ENCODE assay signal across 1 cellular context in the genomic region with DNA sequence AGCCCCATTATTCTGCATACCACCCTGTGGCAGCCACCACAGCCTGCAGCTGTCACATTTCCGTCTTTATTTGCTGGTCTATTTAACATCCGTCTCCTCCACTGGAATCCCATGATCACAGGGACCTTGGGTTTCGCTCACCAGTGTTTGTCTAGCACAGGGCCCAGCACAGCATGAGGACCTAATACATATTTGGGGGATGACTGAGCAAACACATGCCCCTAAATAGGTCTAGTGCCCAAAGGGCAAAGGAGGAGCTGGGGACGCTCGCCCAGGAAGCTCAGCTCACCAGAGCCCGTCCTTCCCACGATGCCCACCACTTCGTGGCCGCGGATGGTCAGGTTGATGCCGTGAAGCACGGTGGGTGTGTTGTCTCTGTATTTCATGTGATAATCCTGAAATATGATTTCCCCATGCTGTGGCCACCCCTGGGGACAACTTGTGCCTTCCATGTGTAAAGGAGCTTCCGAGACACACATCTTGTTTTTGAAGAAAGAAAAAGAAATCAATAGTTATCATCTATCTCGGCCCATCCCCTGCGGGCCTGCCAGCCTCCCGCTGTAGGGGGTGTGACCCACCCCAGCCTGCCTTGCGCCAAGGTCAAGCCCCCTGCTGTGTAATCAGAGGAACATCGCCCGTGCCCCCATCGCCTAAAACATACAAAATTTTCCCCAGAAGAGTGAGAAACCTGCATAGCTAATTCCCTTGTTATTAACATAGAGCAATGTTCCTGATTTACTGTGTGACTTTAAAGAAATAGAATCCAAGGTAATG.
A peak's percentile ranks its signal among the peaks of the same experiment; 100 is the strongest.
TF ChIP-seq lines count a peak whose summit lies in the region.

No MANE protein-coding gene starts in this region.

TF ChIP-seq in HepG2, 621 proteins besides CTCF, POLR2A, EP300 and RAD21 (continued from another document and continues in another):
- TF ChIP-seq, protein P1, sequence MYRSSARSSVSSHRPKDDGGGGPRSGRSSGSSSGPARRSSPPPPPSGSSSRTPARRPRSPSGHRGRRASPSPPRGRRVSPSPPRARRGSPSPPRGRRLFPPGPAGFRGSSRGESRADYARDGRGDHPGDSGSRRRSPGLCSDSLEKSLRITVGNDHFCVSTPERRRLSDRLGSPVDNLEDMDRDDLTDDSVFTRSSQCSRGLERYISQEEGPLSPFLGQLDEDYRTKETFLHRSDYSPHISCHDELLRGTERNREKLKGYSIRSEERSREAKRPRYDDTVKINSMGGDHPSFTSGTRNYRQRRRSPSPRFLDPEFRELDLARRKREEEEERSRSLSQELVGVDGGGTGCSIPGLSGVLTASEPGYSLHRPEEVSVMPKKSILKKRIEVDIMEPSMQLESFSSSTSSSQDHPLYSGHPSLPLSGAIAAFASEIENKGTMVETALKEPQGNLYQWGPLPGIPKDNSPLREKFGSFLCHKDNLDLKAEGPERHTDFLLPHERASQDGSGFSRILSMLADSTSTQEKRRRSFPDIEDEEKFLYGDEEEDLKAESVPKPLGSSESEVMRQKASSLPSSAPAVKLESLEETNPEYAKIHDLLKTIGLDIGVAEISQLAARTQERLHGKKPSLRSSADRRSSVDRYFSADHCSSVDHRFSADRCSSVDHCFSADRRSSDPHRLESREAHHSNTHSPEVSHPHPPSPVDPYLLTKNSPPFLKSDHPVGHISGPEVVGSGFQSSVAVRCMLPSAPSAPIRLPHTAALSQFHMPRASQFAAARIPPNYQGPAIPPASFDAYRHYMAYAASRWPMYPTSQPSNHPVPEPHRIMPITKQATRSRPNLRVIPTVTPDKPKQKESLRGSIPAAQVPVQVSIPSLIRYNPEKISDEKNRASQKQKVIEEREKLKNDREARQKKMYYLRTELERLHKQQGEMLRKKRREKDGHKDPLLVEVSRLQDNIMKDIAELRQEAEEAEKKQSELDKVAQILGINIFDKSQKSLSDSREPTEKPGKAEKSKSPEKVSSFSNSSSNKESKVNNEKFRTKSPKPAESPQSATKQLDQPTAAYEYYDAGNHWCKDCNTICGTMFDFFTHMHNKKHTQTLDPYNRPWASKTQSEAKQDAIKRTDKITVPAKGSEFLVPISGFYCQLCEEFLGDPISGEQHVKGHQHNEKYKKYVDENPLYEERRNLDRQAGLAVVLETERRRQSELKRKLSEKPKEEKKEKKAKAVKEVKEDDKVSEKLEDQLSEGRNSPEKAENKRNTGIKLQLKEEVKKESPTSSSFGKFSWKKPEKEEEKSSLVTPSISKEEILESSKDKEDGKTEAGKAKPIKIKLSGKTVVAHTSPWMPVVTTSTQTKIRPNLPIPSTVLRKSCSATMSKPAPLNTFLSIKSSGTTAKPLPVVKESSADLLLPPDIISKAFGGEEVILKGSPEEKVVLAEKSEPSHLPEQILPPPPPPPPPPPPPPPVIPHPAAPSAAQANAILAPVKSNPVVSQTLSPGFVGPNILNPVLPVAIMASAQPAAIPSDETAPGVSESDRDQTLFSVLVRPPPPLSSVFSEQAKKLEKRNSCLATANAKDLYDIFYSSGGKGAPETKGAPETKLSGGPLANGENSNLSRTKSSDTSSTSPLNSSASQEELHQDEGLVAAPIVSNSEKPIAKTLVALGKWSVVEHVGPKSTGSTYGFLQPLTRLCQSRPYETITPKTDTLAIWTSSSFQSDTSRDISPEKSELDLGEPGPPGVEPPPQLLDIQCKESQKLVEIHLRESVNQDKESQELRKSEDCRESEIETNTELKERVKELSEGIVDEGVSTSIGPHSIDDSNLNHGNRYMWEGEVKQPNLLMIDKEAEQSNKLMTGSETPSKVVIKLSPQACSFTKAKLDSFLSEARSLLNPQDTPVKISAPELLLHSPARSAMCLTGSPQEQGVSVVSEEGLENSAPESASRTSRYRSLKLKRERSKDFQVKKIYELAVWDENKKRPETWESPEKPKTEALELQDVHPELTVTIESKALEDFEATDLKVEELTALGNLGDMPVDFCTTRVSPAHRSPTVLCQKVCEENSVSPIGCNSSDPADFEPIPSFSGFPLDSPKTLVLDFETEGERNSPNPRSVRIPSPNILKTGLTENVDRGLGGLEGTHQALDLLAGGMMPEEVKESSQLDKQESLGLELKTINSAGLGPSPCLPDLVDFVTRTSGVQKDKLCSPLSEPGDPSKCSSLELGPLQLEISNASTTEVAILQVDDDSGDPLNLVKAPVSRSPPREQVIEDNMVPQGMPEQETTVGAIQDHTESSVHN (CRISPR knock-in tag; IDR thresholded peaks at IDR 0.05): no peak
- TF ChIP-seq FOXC1 (CRISPR knock-in tag; IDR thresholded peaks at IDR 0.05; ENCODE audit: borderline replicate concordance) (no peak), TMF1 (CRISPR knock-in tag; IDR thresholded peaks at IDR 0.05; ENCODE audit: low read depth) (no peak), CHD4 (IDR thresholded peaks at IDR 0.05; ENCODE audit: borderline replicate concordance, low read length) (no peak), NRL (CRISPR knock-in tag; IDR thresholded peaks at IDR 0.05; ENCODE audit: borderline replicate concordance) (0 out of 2 replicates have a peak, but pooled peaks have one; percentile 17), ZNF296 (CRISPR knock-in tag; conservative IDR thresholded peaks at IDR 0.05) (no peak), ZNF350 (CRISPR knock-in tag; IDR thresholded peaks at IDR 0.05; ENCODE audit: borderline replicate concordance, low read depth) (no peak), ZNF138 (CRISPR knock-in tag; IDR thresholded peaks at IDR 0.05; ENCODE audit: low read depth) (no peak), RBM39 (IDR thresholded peaks at IDR 0.05; ENCODE audit: low read depth, low read length, poor library complexity, severe bottlenecking) (no peak), PLRG1 (conservative IDR thresholded peaks at IDR 0.05) (no peak), STAT5B (CRISPR knock-in tag; IDR thresholded peaks at IDR 0.05) (no peak), ZNF17 (CRISPR knock-in tag; IDR thresholded peaks at IDR 0.05) (no peak), MEIS2 (CRISPR knock-in tag; IDR thresholded peaks at IDR 0.05) (no peak), TBX2 (CRISPR knock-in tag; IDR thresholded peaks at IDR 0.05; ENCODE audit: borderline replicate concordance) (no peak), FIP1L1 (IDR thresholded peaks at IDR 0.05; ENCODE audit: borderline replicate concordance, insufficient read depth, low read depth, low read length) (no peak), ZNF33B (CRISPR knock-in tag; IDR thresholded peaks at IDR 0.05) (no peak), ZBTB20 (CRISPR knock-in tag; IDR thresholded peaks at IDR 0.05; ENCODE audit: borderline replicate concordance, low read depth) (no peak), ZFYVE20 (CRISPR knock-in tag; IDR thresholded peaks at IDR 0.05; ENCODE audit: borderline replicate concordance, low read depth) (no peak), NFE2 (CRISPR knock-in tag; IDR thresholded peaks at IDR 0.05) (no peak), GATA4 (IDR thresholded peaks at IDR 0.05; ENCODE audit: borderline replicate concordance, low read depth) (no peak), PHF20 (CRISPR knock-in tag; IDR thresholded peaks at IDR 0.05) (no peak), ZNF773 (CRISPR knock-in tag; IDR thresholded peaks at IDR 0.05; ENCODE audit: borderline replicate concordance) (no peak), ZMYM2 (CRISPR knock-in tag; IDR thresholded peaks at IDR 0.05) (no peak), ZNF430 (CRISPR knock-in tag; IDR thresholded peaks at IDR 0.05) (no peak), ZNF180 (CRISPR knock-in tag; IDR thresholded peaks at IDR 0.05; ENCODE audit: borderline replicate concordance, low read depth) (no peak), ATRX (CRISPR knock-in tag; IDR thresholded peaks at IDR 0.05; ENCODE audit: borderline replicate concordance) (no peak), ZNF124 (CRISPR knock-in tag; IDR thresholded peaks at IDR 0.05) (no peak), ZNF747 (CRISPR knock-in tag; IDR thresholded peaks at IDR 0.05; ENCODE audit: borderline replicate concordance) (no peak)
- TF ChIP-seq, protein P2, sequence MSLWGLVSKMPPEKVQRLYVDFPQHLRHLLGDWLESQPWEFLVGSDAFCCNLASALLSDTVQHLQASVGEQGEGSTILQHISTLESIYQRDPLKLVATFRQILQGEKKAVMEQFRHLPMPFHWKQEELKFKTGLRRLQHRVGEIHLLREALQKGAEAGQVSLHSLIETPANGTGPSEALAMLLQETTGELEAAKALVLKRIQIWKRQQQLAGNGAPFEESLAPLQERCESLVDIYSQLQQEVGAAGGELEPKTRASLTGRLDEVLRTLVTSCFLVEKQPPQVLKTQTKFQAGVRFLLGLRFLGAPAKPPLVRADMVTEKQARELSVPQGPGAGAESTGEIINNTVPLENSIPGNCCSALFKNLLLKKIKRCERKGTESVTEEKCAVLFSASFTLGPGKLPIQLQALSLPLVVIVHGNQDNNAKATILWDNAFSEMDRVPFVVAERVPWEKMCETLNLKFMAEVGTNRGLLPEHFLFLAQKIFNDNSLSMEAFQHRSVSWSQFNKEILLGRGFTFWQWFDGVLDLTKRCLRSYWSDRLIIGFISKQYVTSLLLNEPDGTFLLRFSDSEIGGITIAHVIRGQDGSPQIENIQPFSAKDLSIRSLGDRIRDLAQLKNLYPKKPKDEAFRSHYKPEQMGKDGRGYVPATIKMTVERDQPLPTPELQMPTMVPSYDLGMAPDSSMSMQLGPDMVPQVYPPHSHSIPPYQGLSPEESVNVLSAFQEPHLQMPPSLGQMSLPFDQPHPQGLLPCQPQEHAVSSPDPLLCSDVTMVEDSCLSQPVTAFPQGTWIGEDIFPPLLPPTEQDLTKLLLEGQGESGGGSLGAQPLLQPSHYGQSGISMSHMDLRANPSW (CRISPR knock-in tag; IDR thresholded peaks at IDR 0.05; ENCODE audit: borderline replicate concordance): no peak
- TF ChIP-seq, protein P3, sequence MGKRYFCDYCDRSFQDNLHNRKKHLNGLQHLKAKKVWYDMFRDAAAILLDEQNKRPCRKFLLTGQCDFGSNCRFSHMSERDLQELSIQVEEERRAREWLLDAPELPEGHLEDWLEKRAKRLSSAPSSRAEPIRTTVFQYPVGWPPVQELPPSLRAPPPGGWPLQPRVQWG (CRISPR knock-in tag; IDR thresholded peaks at IDR 0.05; ENCODE audit: borderline replicate concordance, low read depth): no peak
- TF ChIP-seq, protein P4, sequence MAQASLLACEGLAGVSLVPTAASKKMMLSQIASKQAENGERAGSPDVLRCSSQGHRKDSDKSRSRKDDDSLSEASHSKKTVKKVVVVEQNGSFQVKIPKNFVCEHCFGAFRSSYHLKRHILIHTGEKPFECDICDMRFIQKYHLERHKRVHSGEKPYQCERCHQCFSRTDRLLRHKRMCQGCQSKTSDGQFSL (CRISPR knock-in tag; IDR thresholded peaks at IDR 0.05): no peak
- TF ChIP-seq, protein P5, sequence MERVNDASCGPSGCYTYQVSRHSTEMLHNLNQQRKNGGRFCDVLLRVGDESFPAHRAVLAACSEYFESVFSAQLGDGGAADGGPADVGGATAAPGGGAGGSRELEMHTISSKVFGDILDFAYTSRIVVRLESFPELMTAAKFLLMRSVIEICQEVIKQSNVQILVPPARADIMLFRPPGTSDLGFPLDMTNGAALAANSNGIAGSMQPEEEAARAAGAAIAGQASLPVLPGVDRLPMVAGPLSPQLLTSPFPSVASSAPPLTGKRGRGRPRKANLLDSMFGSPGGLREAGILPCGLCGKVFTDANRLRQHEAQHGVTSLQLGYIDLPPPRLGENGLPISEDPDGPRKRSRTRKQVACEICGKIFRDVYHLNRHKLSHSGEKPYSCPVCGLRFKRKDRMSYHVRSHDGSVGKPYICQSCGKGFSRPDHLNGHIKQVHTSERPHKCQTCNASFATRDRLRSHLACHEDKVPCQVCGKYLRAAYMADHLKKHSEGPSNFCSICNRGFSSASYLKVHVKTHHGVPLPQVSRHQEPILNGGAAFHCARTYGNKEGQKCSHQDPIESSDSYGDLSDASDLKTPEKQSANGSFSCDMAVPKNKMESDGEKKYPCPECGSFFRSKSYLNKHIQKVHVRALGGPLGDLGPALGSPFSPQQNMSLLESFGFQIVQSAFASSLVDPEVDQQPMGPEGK (CRISPR knock-in tag; IDR thresholded peaks at IDR 0.05): peak; percentile 33; the same call in 1 of the 2 replicates
- TF ChIP-seq, protein P6, sequence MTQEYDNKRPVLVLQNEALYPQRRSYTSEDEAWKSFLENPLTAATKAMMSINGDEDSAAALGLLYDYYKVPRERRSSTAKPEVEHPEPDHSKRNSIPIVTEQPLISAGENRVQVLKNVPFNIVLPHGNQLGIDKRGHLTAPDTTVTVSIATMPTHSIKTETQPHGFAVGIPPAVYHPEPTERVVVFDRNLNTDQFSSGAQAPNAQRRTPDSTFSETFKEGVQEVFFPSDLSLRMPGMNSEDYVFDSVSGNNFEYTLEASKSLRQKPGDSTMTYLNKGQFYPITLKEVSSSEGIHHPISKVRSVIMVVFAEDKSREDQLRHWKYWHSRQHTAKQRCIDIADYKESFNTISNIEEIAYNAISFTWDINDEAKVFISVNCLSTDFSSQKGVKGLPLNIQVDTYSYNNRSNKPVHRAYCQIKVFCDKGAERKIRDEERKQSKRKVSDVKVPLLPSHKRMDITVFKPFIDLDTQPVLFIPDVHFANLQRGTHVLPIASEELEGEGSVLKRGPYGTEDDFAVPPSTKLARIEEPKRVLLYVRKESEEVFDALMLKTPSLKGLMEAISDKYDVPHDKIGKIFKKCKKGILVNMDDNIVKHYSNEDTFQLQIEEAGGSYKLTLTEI (CRISPR knock-in tag; conservative IDR thresholded peaks at IDR 0.05): no peak
- TF ChIP-seq, protein P7, sequence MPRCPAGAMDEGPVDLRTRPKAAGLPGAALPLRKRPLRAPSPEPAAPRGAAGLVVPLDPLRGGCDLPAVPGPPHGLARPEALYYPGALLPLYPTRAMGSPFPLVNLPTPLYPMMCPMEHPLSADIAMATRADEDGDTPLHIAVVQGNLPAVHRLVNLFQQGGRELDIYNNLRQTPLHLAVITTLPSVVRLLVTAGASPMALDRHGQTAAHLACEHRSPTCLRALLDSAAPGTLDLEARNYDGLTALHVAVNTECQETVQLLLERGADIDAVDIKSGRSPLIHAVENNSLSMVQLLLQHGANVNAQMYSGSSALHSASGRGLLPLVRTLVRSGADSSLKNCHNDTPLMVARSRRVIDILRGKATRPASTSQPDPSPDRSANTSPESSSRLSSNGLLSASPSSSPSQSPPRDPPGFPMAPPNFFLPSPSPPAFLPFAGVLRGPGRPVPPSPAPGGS (CRISPR knock-in tag; IDR thresholded peaks at IDR 0.05): no peak
- TF ChIP-seq, protein P8, sequence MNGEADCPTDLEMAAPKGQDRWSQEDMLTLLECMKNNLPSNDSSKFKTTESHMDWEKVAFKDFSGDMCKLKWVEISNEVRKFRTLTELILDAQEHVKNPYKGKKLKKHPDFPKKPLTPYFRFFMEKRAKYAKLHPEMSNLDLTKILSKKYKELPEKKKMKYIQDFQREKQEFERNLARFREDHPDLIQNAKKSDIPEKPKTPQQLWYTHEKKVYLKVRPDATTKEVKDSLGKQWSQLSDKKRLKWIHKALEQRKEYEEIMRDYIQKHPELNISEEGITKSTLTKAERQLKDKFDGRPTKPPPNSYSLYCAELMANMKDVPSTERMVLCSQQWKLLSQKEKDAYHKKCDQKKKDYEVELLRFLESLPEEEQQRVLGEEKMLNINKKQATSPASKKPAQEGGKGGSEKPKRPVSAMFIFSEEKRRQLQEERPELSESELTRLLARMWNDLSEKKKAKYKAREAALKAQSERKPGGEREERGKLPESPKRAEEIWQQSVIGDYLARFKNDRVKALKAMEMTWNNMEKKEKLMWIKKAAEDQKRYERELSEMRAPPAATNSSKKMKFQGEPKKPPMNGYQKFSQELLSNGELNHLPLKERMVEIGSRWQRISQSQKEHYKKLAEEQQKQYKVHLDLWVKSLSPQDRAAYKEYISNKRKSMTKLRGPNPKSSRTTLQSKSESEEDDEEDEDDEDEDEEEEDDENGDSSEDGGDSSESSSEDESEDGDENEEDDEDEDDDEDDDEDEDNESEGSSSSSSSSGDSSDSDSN (CRISPR knock-in tag; IDR thresholded peaks at IDR 0.05): no peak
